In the genomic region with DNA sequence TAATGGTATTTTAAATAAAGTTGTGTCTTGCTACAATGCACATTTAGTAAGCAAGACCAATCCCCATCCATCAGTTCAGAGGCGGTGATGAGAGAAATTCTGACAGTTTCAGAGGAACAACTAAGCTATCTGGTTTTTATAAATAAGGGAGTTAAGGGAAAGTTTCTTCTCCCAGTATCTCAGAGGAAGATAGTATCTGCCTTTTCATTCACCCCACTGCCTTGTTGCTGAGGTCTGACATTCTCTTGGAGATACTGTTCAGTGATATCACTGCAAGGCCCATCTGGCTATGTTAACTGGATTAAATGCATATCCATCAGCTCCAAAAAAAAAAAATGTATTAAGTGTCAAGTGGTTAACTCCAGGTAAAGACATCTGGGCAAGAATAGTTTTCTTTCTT, we compare ENCODE assay signal across 26 cellular contexts.
"Had no signal": no experiment of that assay in that cellular context is flagged by ENCODE, and none has a peak within 500 bp of the region (broad histone marks: within the 10 kb centered on the region; RNA-seq: fewer than 3 reads in every experiment).

No MANE protein-coding gene starts in this region.

- H3K4me3 ChIP-seq: breast epithelium, SJSA1 had no signal

- H3K36me3 ChIP-seq: breast epithelium had no signal

- DNase-seq: activated CD4-positive, alpha-beta memory T cell treated with anti-CD3 and anti-CD28 coated beads, Interleukin-2, amount 10 ng/mL, durations not matched to agents 7 days and 5 days; activated CD4-positive, alpha-beta T cell treated with anti-CD3 and anti-CD28 coated beads, Interleukin-2, amount 10 ng/mL, durations not matched to agents 7 days and 5 days; activated CD4-positive, CD25-positive, alpha-beta regulatory T cell; activated gamma-delta T cell treated with Interleukin-2 at 50 U/mL for 16 hours; activated naive CD4-positive, alpha-beta T cell treated with anti-CD3 and anti-CD28 coated beads, Interleukin-2, amount 10 ng/mL, durations not matched to agents 7 days and 5 days; activated naive CD8-positive, alpha-beta T cell treated with anti-CD3 and anti-CD28 coated beads for 36 hours; activated T-cell treated with anti-CD3 and anti-CD28 coated beads for 4 hours; activated T-cell treated with anti-CD3 and anti-CD28 coated beads, Interleukin-2, amount 50 U/mL, for 48 hours; anterior cingulate cortex; caudate nucleus; Kasumi-1; KBM-7; NCI-H1105 treated with DMSO at 0.1 percent for 48 hours; NCI-H1436 treated with DMSO at 0.1 percent for 48 hours; NCI-H187; NCI-H2081; NCI-H2227 treated with DMSO at 0.1 percent for 48 hours; NCI-H446 treated with DMSO at 0.1 percent for 48 hours; NCI-H526 treated with DMSO at 0.1 percent for 48 hours; SHP77; T-cell had no signal

- H3K27ac ChIP-seq: breast epithelium, SJSA1, VCaP had no signal

- H3K27me3 Mint-ChIP-seq: activated CD4-positive, alpha-beta memory T cell treated with anti-CD3 and anti-CD28 coated beads, Interleukin-2, amount 10 ng/mL, durations not matched to agents 7 days and 5 days; activated CD4-positive, alpha-beta T cell treated with anti-CD3 and anti-CD28 coated beads, Interleukin-2, amount 10 ng/mL, durations not matched to agents 7 days and 5 days; activated naive CD4-positive, alpha-beta T cell treated with anti-CD3 and anti-CD28 coated beads, Interleukin-2, amount 10 ng/mL, durations not matched to agents 7 days and 5 days; activated naive CD8-positive, alpha-beta T cell treated with anti-CD3 and anti-CD28 coated beads for 36 hours; activated T-helper 17 cell treated with anti-CD3 and anti-CD28 coated beads, Interleukin-2, amount 50 U/mL, for 72 hours; T-cell had no signal

- FAIRE-seq: RCC 7860 had no signal

- H3K9me3 ChIP-seq: breast epithelium, SJSA1 had no signal

- H3K4me1 ChIP-seq: breast epithelium, SJSA1 had no signal

- H3K27ac Mint-ChIP-seq: activated CD4-positive, alpha-beta memory T cell treated with anti-CD3 and anti-CD28 coated beads, Interleukin-2, amount 10 ng/mL, durations not matched to agents 7 days and 5 days; activated CD4-positive, alpha-beta T cell treated with anti-CD3 and anti-CD28 coated beads, Interleukin-2, amount 10 ng/mL, durations not matched to agents 7 days and 5 days; activated naive CD4-positive, alpha-beta T cell treated with anti-CD3 and anti-CD28 coated beads, Interleukin-2, amount 10 ng/mL, durations not matched to agents 7 days and 5 days; activated naive CD8-positive, alpha-beta T cell treated with anti-CD3 and anti-CD28 coated beads for 36 hours; activated T-helper 17 cell treated with anti-CD3 and anti-CD28 coated beads, Interleukin-2, amount 50 U/mL, for 72 hours; T-cell had no signal

- H3K4me3 Mint-ChIP-seq: activated CD4-positive, alpha-beta memory T cell treated with anti-CD3 and anti-CD28 coated beads, Interleukin-2, amount 10 ng/mL, durations not matched to agents 7 days and 5 days; activated CD4-positive, alpha-beta T cell treated with anti-CD3 and anti-CD28 coated beads, Interleukin-2, amount 10 ng/mL, durations not matched to agents 7 days and 5 days; activated naive CD4-positive, alpha-beta T cell treated with anti-CD3 and anti-CD28 coated beads, Interleukin-2, amount 10 ng/mL, durations not matched to agents 7 days and 5 days; activated naive CD8-positive, alpha-beta T cell treated with anti-CD3 and anti-CD28 coated beads for 36 hours; activated T-helper 17 cell treated with anti-CD3 and anti-CD28 coated beads, Interleukin-2, amount 50 U/mL, for 72 hours; T-cell had no signal

- H3K27me3 ChIP-seq: breast epithelium, SJSA1 had no signal
